ENCODE assay signal across 15 cellular contexts in genomic region chr4:6767725-6768538, GRCh38. TPM values are rescaled to one million over a fixed set of nuclear protein-coding genes. Genes with fewer than 3 reads are reported as not detected.
DNase-seq lines count a peak whose midpoint lies in the region; ATAC-seq and TF ChIP-seq lines count a peak whose summit lies in the region.
"Had no signal": no experiment of that assay in that cellular context is flagged by ENCODE, and none has a peak within 500 bp of the region (broad histone marks: within the 10 kb centered on the region; RNA-seq: fewer than 3 reads in every experiment).

No MANE protein-coding gene starts in this region.

- H4K20me1 ChIP-seq in GM23248 (ENCODE audit: insufficient read depth) (no peaks in the 10 kb centered on the region), PC-3 (ENCODE audit: low read length) (no peaks in the 10 kb centered on the region)

- CTCF ChIA-PET in PC-3 (lab: Charles Lee): interaction anchor here (1.0 kb wide), 1 partner anchor 105 kb away, joined by 3 read pairs; no protein-coding TSS in a partner anchor

- peaks cover 18% of the 10 kb centered on the region for H3K4me1 ChIP-seq in GM23248 (ENCODE audit: insufficient read depth)
- peaks cover 39% of the 10 kb centered on the region for H3K4me1 ChIP-seq in PC-3 (ENCODE audit: insufficient read depth, low read length)
- H3K4me1 ChIP-seq in endodermal cell (ENCODE audit: control insufficient read depth, insufficient read depth, low read length): peaks cover 7% of the 10 kb centered on the region
- H3K4me1 ChIP-seq in psoas muscle: peaks cover 51% of the 10 kb centered on the region

- H3K4me2 ChIP-seq in GM23248 (ENCODE audit: unreplicated experiment) (peak overlapping the region; percentile 21), PC-3 (ENCODE audit: low read length) (peak overlapping the region; percentile 71)

- in situ Hi-C loops in GM23248 (cut with MboI): no loop called here

- H3K36me3 ChIP-seq in GM23248 (ENCODE audit: low read depth): no peaks in the 10 kb centered on the region
- no peaks in the 10 kb centered on the region for H3K36me3 ChIP-seq in PC-3 (ENCODE audit: low read depth, low read length)
- H3K36me3 ChIP-seq in endodermal cell (ENCODE audit: control insufficient read depth, insufficient read depth, low read length): no peaks in the 10 kb centered on the region
- no peaks in the 10 kb centered on the region for H3K36me3 ChIP-seq in psoas muscle (ENCODE audit: insufficient read depth in 1 of 2, low read depth in 1 of 2)
- H3K36me3 ChIP-seq: cardiac muscle cell had no signal

- H3F3A ChIP-seq in GM23248 (ENCODE audit: insufficient read depth) (0 out of 2 replicates have a peak, but pooled peaks cover 11% of the 10 kb centered on the region), PC-3 (ENCODE audit: low read length, unreplicated experiment) (no peaks in the 10 kb centered on the region)

- no peak overlapping the region for H3K27ac Mint-ChIP-seq in endodermal cell
- H3K27ac Mint-ChIP-seq in T-helper 2 cell treated with Interferon-gamma antibody and Interleukin-4, amounts not matched to agents 5 μg/mL and 100 μg/mL, for 36 hours: no peak overlapping the region

- no peaks in the 10 kb centered on the region for H3K9me3 Mint-ChIP-seq in endodermal cell
- H3K9me3 Mint-ChIP-seq in T-helper 2 cell treated with Interferon-gamma antibody and Interleukin-4, amounts not matched to agents 5 μg/mL and 100 μg/mL, for 36 hours: no peaks in the 10 kb centered on the region
- H3K9me3 Mint-ChIP-seq: activated CD8-positive, alpha-beta T cell treated with anti-CD3 and anti-CD28 coated beads for 36 hours; CD4-positive, alpha-beta memory T cell had no signal

- ATAC-seq in PC-3 (peak; percentile 20), psoas muscle (peak in 3 of 4 donors; percentile 1 to 13 (median 11)), GM18517 (IDR thresholded peaks at IDR 0.05; ENCODE audit: unreplicated experiment) (no peak)

- intact Hi-C loops in PC-3 (cut with micrococcal nuclease): no loop called here
- intact Hi-C loops in psoas muscle (cut with DNase I): loop anchor here (5.0 kb wide), 1 partner anchor 36 kb away; no protein-coding TSS in a partner anchor

- H3K27ac ChIP-seq in GM23248: no peak overlapping the region
- H3K27ac ChIP-seq in PC-3 (ENCODE audit: low read length): peak overlapping the region; percentile 56
- H3K27ac ChIP-seq in endodermal cell (ENCODE audit: low read depth, low read length): no peak overlapping the region
- H3K27ac ChIP-seq in psoas muscle: peak overlapping the region; percentile 89
- H3K27ac ChIP-seq: cardiac muscle cell had no signal

- TF ChIP-seq CTCF in PC-3 (conservative IDR thresholded peaks at IDR 0.05; ENCODE audit: low read depth, low read length) (no peak), endodermal cell (conservative IDR thresholded peaks at IDR 0.05) (no peak), psoas muscle (IDR thresholded peaks at IDR 0.05) (no peak)

- BruUV-seq in PC-3 (replicated peaks; lab: Mats Ljungman, UMichigan): no TSS peak

- H3K4me3 ChIP-seq in GM23248: no peak overlapping the region
- no peak overlapping the region for H3K4me3 ChIP-seq in PC-3 (ENCODE audit: low read length)
- no peak overlapping the region for H3K4me3 ChIP-seq in endodermal cell (ENCODE audit: low read length)
- peak overlapping the region; percentile 27 for H3K4me3 ChIP-seq in psoas muscle
- H3K4me3 ChIP-seq: cardiac muscle cell had no signal

- H3K9me3 ChIP-seq in GM23248 (ENCODE audit: low read depth) (no peaks in the 10 kb centered on the region), PC-3 (ENCODE audit: low read length) (no peaks in the 10 kb centered on the region), endodermal cell (ENCODE audit: control insufficient read depth, low read length) (no peaks in the 10 kb centered on the region), psoas muscle (no peaks in the 10 kb centered on the region)

- H2AFZ ChIP-seq in GM23248 (peak overlapping the region; percentile 80), PC-3 (ENCODE audit: low read length) (peak overlapping the region; percentile 59)

- no peaks in the 10 kb centered on the region for H3K79me2 ChIP-seq in GM23248 (ENCODE audit: insufficient read depth)
- H3K79me2 ChIP-seq in PC-3 (ENCODE audit: low read length): no peaks in the 10 kb centered on the region

- H3K4me3 Mint-ChIP-seq in endodermal cell: no peak overlapping the region
- no peak overlapping the region for H3K4me3 Mint-ChIP-seq in T-helper 2 cell treated with Interferon-gamma antibody and Interleukin-4, amounts not matched to agents 5 μg/mL and 100 μg/mL, for 36 hours
- H3K4me3 Mint-ChIP-seq: activated CD8-positive, alpha-beta T cell treated with anti-CD3 and anti-CD28 coated beads for 36 hours; CD4-positive, alpha-beta memory T cell had no signal

- DNase-seq in GM23248: peak; percentile 18
- no peak for DNase-seq in PC-3
- DNase-seq in endodermal cell: peak; percentile 50
- DNase-seq in psoas muscle: peak; percentile 34 to 51
- DNase-seq in stimulated activated CD4-positive, alpha-beta T cell treated with anti-CD3 and anti-CD28 coated beads, Interleukin-4, amount 100 ng/mL, for 4 hours: no peak
- no peak for DNase-seq in T-helper 2 cell treated with Interferon-gamma antibody and Interleukin-4, amounts not matched to agents 5 μg/mL and 100 μg/mL, for 36 hours (ENCODE audit: low spot score)
- no peak for DNase-seq in DMS79 treated with DMSO at 0.1 percent for 48 hours (lab: John Stamatoyannopoulos, UW)
- DNase-seq: CD4-positive, alpha-beta memory T cell; GOT3; NCI-H1417 treated with DMSO at 0.1 percent for 48 hours; NCI-H446 treated with DMSO at 0.1 percent for 48 hours; stimulated activated naive CD4-positive, alpha-beta T cell treated with Interleukin-2 at 50 U/mL for 16 hours had no signal

- peak overlapping the region; percentile 37; the same call in 1 of the 2 replicates for H3K9ac ChIP-seq in GM23248
- H3K9ac ChIP-seq in PC-3 (ENCODE audit: low read length): no peak overlapping the region; the same call in 1 of the 2 replicates
- H3K9ac ChIP-seq in endodermal cell (ENCODE audit: extremely low read depth, low read length, poor library complexity, severe bottlenecking): no peak overlapping the region

- H3K9me2 ChIP-seq in GM23248 (ENCODE audit: insufficient read depth): no peaks in the 10 kb centered on the region
- no peaks in the 10 kb centered on the region for H3K9me2 ChIP-seq in PC-3 (replicated peaks; ENCODE audit: low read length)

- H3K27me3 Mint-ChIP-seq in endodermal cell (ENCODE audit: insufficient read depth): peaks cover 2% of the 10 kb centered on the region
- peaks cover 6% of the 10 kb centered on the region for H3K27me3 Mint-ChIP-seq in T-helper 2 cell treated with Interferon-gamma antibody and Interleukin-4, amounts not matched to agents 5 μg/mL and 100 μg/mL, for 36 hours (ENCODE audit: low read depth)
- H3K27me3 Mint-ChIP-seq: activated CD8-positive, alpha-beta T cell treated with anti-CD3 and anti-CD28 coated beads for 36 hours; CD4-positive, alpha-beta memory T cell had no signal

- H3K4me1 Mint-ChIP-seq in endodermal cell: peaks cover 3% of the 10 kb centered on the region
- peaks cover 8% of the 10 kb centered on the region for H3K4me1 Mint-ChIP-seq in T-helper 2 cell treated with Interferon-gamma antibody and Interleukin-4, amounts not matched to agents 5 μg/mL and 100 μg/mL, for 36 hours (ENCODE audit: low read depth)

- POLR2A ChIA-PET in PC-3 (lab: Charles Lee; ENCODE audit: unreplicated experiment): no interaction called here

- 52 to 56% methylated on average over 18 to 23 of the region's 23 CpGs for WGBS in GM23248 (ENCODE audit: low coverage in 1 of 2, low lambda C conversion rate in 2 of 2, missing lambda C conversion rate in 2 of 2), 2 experiments
- 83 to 87% methylated on average over 9 to 23 of the region's 23 CpGs for WGBS in endodermal cell (ENCODE audit: insufficient coverage in 1 of 2, insufficient read length in 1 of 2), 2 experiments
- 67 to 68% (median 67%) methylated on average over 18 to 23 of the region's 23 CpGs for WGBS in psoas muscle, 3 donors

- H3K27me3 ChIP-seq in GM23248 (replicated peaks; ENCODE audit: insufficient read depth) (no peaks in the 10 kb centered on the region), PC-3 (ENCODE audit: low read length) (no peaks in the 10 kb centered on the region), endodermal cell (ENCODE audit: control insufficient read depth, insufficient read depth, low read length, poor library complexity, severe bottlenecking) (no peaks in the 10 kb centered on the region), psoas muscle (ENCODE audit: insufficient read depth in 3 of 3, low read length in 2 of 3) (no peaks in the 10 kb centered on the region)
- H3K27me3 ChIP-seq: cardiac muscle cell had no signal

- no peaks in the 10 kb centered on the region for H3K36me3 Mint-ChIP-seq in endodermal cell (ENCODE audit: low read depth)
- no peaks in the 10 kb centered on the region for H3K36me3 Mint-ChIP-seq in T-helper 2 cell treated with Interferon-gamma antibody and Interleukin-4, amounts not matched to agents 5 μg/mL and 100 μg/mL, for 36 hours (ENCODE audit: low read depth)
- H3K36me3 Mint-ChIP-seq: CD4-positive, alpha-beta memory T cell had no signal

RNA-seq across cellular contexts. Expression of gene KIAA0232, which starts 14.6 kb away (rescaled TPM):
- total RNA-seq in GM23248 (2014; rRNA removed; shearing (Covaris generic)): 20.6 and 32.6 TPM in 2 replicates
- polyA plus RNA-seq in GM23248 (2016; fragmentation: Nextera tagmentation; extraction: Ambion mirVana) (20.7 and 21.7 TPM in 2 replicates), psoas muscle (10 to 100 TPM in 2 of 3 donors, 1 to 10 TPM in 1; 8.7 to 53.3 (median 20.8) TPM)
- total RNA-seq in PC-3 (2014; rRNA removed) (5.5 and 5.6 TPM in 2 replicates), endodermal cell (10 to 100 TPM; 32.9 to 43.5 TPM), psoas muscle (10 to 100 TPM; 50.9 to 79.8 (median 56.8) TPM)
- polyA plus RNA-seq in endodermal cell (2013, experiment 1 of 2): 30.0 TPM
- 32.5 TPM for polyA plus RNA-seq in endodermal cell (2013, experiment 2 of 2)

RNA-seq across cellular contexts. Expression of gene BLOC1S4, which starts 52.0 kb away (rescaled TPM):
- total RNA-seq in GM23248 (2014; rRNA removed; shearing (Covaris generic)): 22.9 and 27.3 TPM in 2 replicates
- polyA plus RNA-seq in GM23248 (2016; fragmentation: Nextera tagmentation; extraction: Ambion mirVana): 22.7 and 23.3 TPM in 2 replicates
- total RNA-seq in PC-3 (2014; rRNA removed): 14.0 and 19.9 TPM in 2 replicates
- 10 to 100 TPM; 18.8 to 26.5 TPM for total RNA-seq in endodermal cell
- polyA plus RNA-seq in endodermal cell (2013, experiment 1 of 2): 21.0 TPM
- 18.1 TPM for polyA plus RNA-seq in endodermal cell (2013, experiment 2 of 2)
- total RNA-seq in psoas muscle: 10 to 100 TPM in 3 of 4 donors, 1 to 10 TPM in 1; 9.3 to 15.0 (median 14.2) TPM
- 10 to 100 TPM in 1 of 3 donors, 1 to 10 TPM in 2; 7.6 to 13.8 (median 9.7) TPM for polyA plus RNA-seq in psoas muscle

RNA-seq across cellular contexts. Expression of gene MRFAP1L1, which starts 58.3 kb away (rescaled TPM):
- 44.1 and 62.6 TPM in 2 replicates for total RNA-seq in GM23248 (2014; rRNA removed; shearing (Covaris generic))
- polyA plus RNA-seq in GM23248 (2016; fragmentation: Nextera tagmentation; extraction: Ambion mirVana) (43.9 and 46.1 TPM in 2 replicates), psoas muscle (10 to 100 TPM; 40.5 to 79.0 (median 48.5) TPM)
- total RNA-seq in PC-3 (2014; rRNA removed) (50.5 and 57.6 TPM in 2 replicates), endodermal cell (10 to 100 TPM; 45.0 to 50.2 TPM), psoas muscle (10 to 100 TPM; 30.0 to 39.1 (median 32.4) TPM)
- 64.3 TPM for polyA plus RNA-seq in endodermal cell (2013, experiment 1 of 2)
- polyA plus RNA-seq in endodermal cell (2013, experiment 2 of 2): 53.7 TPM

Comparison
In these comparisons a context has a peak if more than half of its experiments do, and no peak if none do; other contexts are left out.
1. DNase-seq: peak in GM23248 (single experiment), endodermal cell (single experiment) and psoas muscle (2 of 2); none in PC-3 (single experiment), stimulated activated CD4-positive, alpha-beta T cell treated with anti-CD3 and anti-CD28 coated beads, Interleukin-4, amount 100 ng/mL, for 4 hours (0 of 2), T-helper 2 cell treated with Interferon-gamma antibody and Interleukin-4, amounts not matched to agents 5 μg/mL and 100 μg/mL, for 36 hours (single experiment) and DMS79 treated with DMSO at 0.1 percent for 48 hours (single experiment).
2. H3K27ac ChIP-seq: peak in PC-3 (single experiment) and psoas muscle (single experiment); none in GM23248 (single experiment) and endodermal cell (single experiment).